3 cellular contexts compared by ENCODE assay signal in genomic region chr17:18338158-18338557, GRCh38. TPM values are rescaled to one million over a fixed set of nuclear protein-coding genes. Genes with fewer than 3 reads are reported as not detected.
"Had no signal": no experiment of that assay in that cellular context is flagged by ENCODE, and none has a peak within 500 bp of the region (broad histone marks: within the 10 kb centered on the region; RNA-seq: fewer than 3 reads in every experiment).

No MANE protein-coding gene starts in this region.

RNA-seq across cellular contexts. Expression of gene EVPLL, which starts 39.4 kb away (rescaled TPM):
- total RNA-seq: LHCN-M2, M059J, NCI-H460 had no signal
